In genomic region chr7:37031571-37032257, GRCh38 we compare ENCODE assay signal across 8 cellular contexts.
DNase-seq lines count a peak whose midpoint lies in the region; ATAC-seq, FAIRE-seq and TF ChIP-seq lines count a peak whose summit lies in the region.

No MANE protein-coding gene starts in this region.

- H3K9ac ChIP-seq in GM12878 (ENCODE audit: control insufficient read depth, insufficient read depth, low read length) (no peak overlapping the region), skeletal muscle tissue (ENCODE audit: low read depth in 1 of 3, low read length in 3 of 3) (no peak overlapping the region)

- WGBS in GM12878 (ENCODE audit: insufficient coverage, insufficient replicate concordance, low lambda C conversion rate, missing lambda C conversion rate): 72% methylated on average over 9 of the region's 9 CpGs

- no peak overlapping the region for H2AFZ ChIP-seq in GM12878 (ENCODE audit: control insufficient read depth, low read depth, low read length)

- no peak overlapping the region for H3K4me2 ChIP-seq in GM12878 (ENCODE audit: control insufficient read depth, insufficient read depth)

- H3K27ac ChIP-seq in 22Rv1 (peak overlapping the region; percentile 67), RWPE1 (peak overlapping the region; percentile 65; the same call in 1 of the 2 replicates), GM12878 (ENCODE audit: control insufficient read depth, insufficient read depth) (no peak overlapping the region), skeletal muscle tissue (ENCODE audit: low read depth, low read length) (peak overlapping the region; percentile 86)

- RAD21 ChIA-PET in GM12878 (lab: Charles Lee; ENCODE audit: unreplicated experiment): interaction anchor here (1.8 kb wide), 1 partner anchor 150 kb away, joined by 6 read pairs; no protein-coding TSS in a partner anchor

- FAIRE-seq in GM12878 (lab: Jason Lieb, UNC): no peak

- DNase-seq in HFF-Myc (ENCODE audit: extremely low read depth, low read depth): peak; percentile 99
- peak; percentile 98 for DNase-seq in RWPE1 (ENCODE audit: low spot score)
- DNase-seq in GM12878 (ENCODE audit: low read depth, low spot score): no peak
- DNase-seq in iPS DF 4.7 (ENCODE audit: extremely low read depth, low spot score): peak; percentile 74
- no peak for DNase-seq in D341Med (ENCODE audit: low spot score)

- POLR2A ChIA-PET in RWPE1 (lab: Yijun Ruan, JAX; ENCODE audit: low non-redundant PET) (no interaction called here), GM12878 (lab: Charles Lee) (no interaction called here)

- no peaks in the 10 kb centered on the region for H3K79me2 ChIP-seq in GM12878 (ENCODE audit: control insufficient read depth, insufficient read depth, low read length)

- TF ChIP-seq POLR2A in GM12878 (IDR thresholded peaks at IDR 0.05; ENCODE audit: low read depth, low read length): no peak

- H3K4me3 ChIP-seq in HFF-Myc (replicated peaks; ENCODE audit: low read depth, low read length) (no peak overlapping the region), GM12878 (no peak overlapping the region), skeletal muscle tissue (ENCODE audit: low read length in 3 of 3) (no peak overlapping the region)

- intact Hi-C loops in GM12878 (cut with micrococcal nuclease; ENCODE audit: unreplicated experiment): no loop called here

- TF ChIP-seq CTCF in 22Rv1 (IDR thresholded peaks at IDR 0.05) (no peak), HFF-Myc (IDR thresholded peaks at IDR 0.05; ENCODE audit: low read depth, low read length, missing control alignments) (no peak), RWPE1 (conservative IDR thresholded peaks at IDR 0.05; ENCODE audit: low read depth) (no peak), GM12878 (IDR thresholded peaks at IDR 0.05 in 2 of 3, conservative IDR thresholded peaks at IDR 0.05 in 1 of 3; ENCODE audit: control insufficient read depth in 2 of 3, extremely low read depth in 1 of 3, insufficient read depth in 1 of 3, low read depth in 3 of 3, low read length in 3 of 3) (no peak)

- H3K27me3 ChIP-seq in GM12878 (replicated peaks in 1 of 2; ENCODE audit: control insufficient read depth in 2 of 2, insufficient read depth in 2 of 2, low read length in 1 of 2) (no peaks in the 10 kb centered on the region), skeletal muscle tissue (ENCODE audit: control insufficient read depth in 3 of 3, insufficient read depth in 3 of 3, low read length in 3 of 3) (no peaks in the 10 kb centered on the region)

- H3K36me3 ChIP-seq in GM12878 (ENCODE audit: control insufficient read depth in 2 of 2, insufficient read depth in 2 of 2, low read length in 1 of 2) (no peaks in the 10 kb centered on the region; a peak in 1 of 4 replicates), skeletal muscle tissue (ENCODE audit: control insufficient read depth in 3 of 3, insufficient read depth in 3 of 3, low read length in 3 of 3) (no peaks in the 10 kb centered on the region)

- H3K9me3 ChIP-seq in GM12878 (replicated peaks; ENCODE audit: control insufficient read depth, insufficient read depth, low read length) (no peaks in the 10 kb centered on the region), skeletal muscle tissue (ENCODE audit: control insufficient read depth in 3 of 3, low read length in 3 of 3) (no peaks in the 10 kb centered on the region)

- BruUV-seq in GM12878 (replicated peaks; lab: Mats Ljungman, UMichigan): no TSS peak

- in situ Hi-C loops in GM12878 (cut with MboI): no loop called here

- SMC1A ChIA-PET in GM12878 (lab: Charles Lee; ENCODE audit: uncharacterized antibody, unreplicated experiment): interaction anchor here (1.5 to 2.4 kb wide), 2 partner anchors 15 to 147 kb away, joined by 4 to 8 read pairs; no protein-coding TSS in a partner anchor

- CTCF ChIA-PET in RWPE1 (lab: Yijun Ruan, JAX) (no interaction called here), GM12878 (lab: Yijun Ruan, JAX) (no interaction called here)

- H3K4me1 ChIP-seq in GM12878 (ENCODE audit: control insufficient read depth, insufficient read depth, low read length): no peaks in the 10 kb centered on the region
- H3K4me1 ChIP-seq in skeletal muscle tissue (ENCODE audit: control insufficient read depth in 3 of 3, insufficient read depth in 3 of 3, low read length in 3 of 3): peaks cover 11 to 16% (median 15%) of the 10 kb centered on the region in 3 donors

- no peaks in the 10 kb centered on the region for H4K20me1 ChIP-seq in GM12878 (ENCODE audit: control insufficient read depth, insufficient read depth)

- no peak for TF ChIP-seq EP300 in GM12878 (IDR thresholded peaks at IDR 0.05; ENCODE audit: borderline replicate concordance in 1 of 2, control insufficient read depth in 1 of 2, low read depth in 2 of 2, low read length in 2 of 2)

- no peak for TF ChIP-seq RAD21 in GM12878 (IDR thresholded peaks at IDR 0.05; ENCODE audit: insufficient read depth, low read depth, low read length)

- ATAC-seq in GM12878 (peak; percentile 48), GM18517 (IDR thresholded peaks at IDR 0.05; ENCODE audit: unreplicated experiment) (no peak)

TF ChIP-seq in GM12878, 131 proteins besides CTCF, POLR2A, EP300 and RAD21 (continues in another document):
- TF ChIP-seq CHD1 (IDR thresholded peaks at IDR 0.05; ENCODE audit: low read depth, low read length) (no peak), BCL11A (IDR thresholded peaks at IDR 0.05; ENCODE audit: low read depth, low read length) (no peak), NFIC (IDR thresholded peaks at IDR 0.05; ENCODE audit: low read depth, low read length) (no peak), HDAC2 (IDR thresholded peaks at IDR 0.05) (no peak), RFX5 (IDR thresholded peaks at IDR 0.05; ENCODE audit: low read depth, low read length) (no peak), USF1 (IDR thresholded peaks at IDR 0.05; ENCODE audit: borderline replicate concordance, extremely low read length, insufficient read depth, low read depth, low read length) (no peak), ELK1 (IDR thresholded peaks at IDR 0.05; ENCODE audit: low read depth, low read length) (no peak), HSF1 (IDR thresholded peaks at IDR 0.05; ENCODE audit: low read depth, low read length) (no peak), MAX (IDR thresholded peaks at IDR 0.05; ENCODE audit: low read depth, low read length) (no peak), KAT2A (conservative IDR thresholded peaks at IDR 0.05; ENCODE audit: control insufficient read depth, low read depth, low read length) (no peak), EED (IDR thresholded peaks at IDR 0.05; ENCODE audit: low read depth) (no peak), ZNF274 (IDR thresholded peaks at IDR 0.05; ENCODE audit: insufficient read depth, insufficient read length) (no peak)

Comparison
In these comparisons a context has a peak if more than half of its experiments do, and no peak if none do; other contexts are left out.
1. DNase-seq: peak in HFF-Myc (single experiment), RWPE1 (single experiment) and iPS DF 4.7 (single experiment); none in GM12878 (single experiment) and D341Med (single experiment).